22 cellular contexts compared by ENCODE assay signal in genomic region chrX:123190096-123190495, GRCh38. TPM values are rescaled to one million over a fixed set of nuclear protein-coding genes. Genes with fewer than 3 reads are reported as not detected.
DNase-seq lines count a peak whose midpoint lies in the region; ATAC-seq, FAIRE-seq and TF ChIP-seq lines count a peak whose summit lies in the region.
"Had no signal": no experiment of that assay in that cellular context is flagged by ENCODE, and none has a peak within 500 bp of the region (broad histone marks: within the 10 kb centered on the region; RNA-seq: fewer than 3 reads in every experiment).

No MANE protein-coding gene starts in this region.

- no peak overlapping the region for H3K4me2 ChIP-seq in H1 (ENCODE audit: insufficient read depth in 1 of 2, low read depth in 2 of 2, low read length in 2 of 2)
- H3K4me2 ChIP-seq: A549 had no signal

- TF ChIP-seq CTCF in WTC11 (IDR thresholded peaks at IDR 0.05) (no peak), H1 (IDR thresholded peaks at IDR 0.05; ENCODE audit: control extremely low read depth in 1 of 3, insufficient read depth in 1 of 3, low read depth in 1 of 3, low read length in 3 of 3) (no peak)

- no peak for TF ChIP-seq EP300 in H1 (IDR thresholded peaks at IDR 0.05; ENCODE audit: borderline replicate concordance in 1 of 2, low read depth in 2 of 2, low read length in 2 of 2)

- POLR2A ChIA-PET in WTC11 (lab: Charles Lee) (no interaction called here), H1 (lab: Charles Lee; ENCODE audit: partially characterized antibody) (interaction anchor here (0.6 kb wide), 1 partner anchor 381 kb away, joined by 3 read pairs; no protein-coding TSS in a partner anchor)

- WGBS in H1 (ENCODE audit: extremely low coverage in 1 of 2, insufficient coverage in 1 of 2, insufficient read length in 1 of 2, insufficient replicate concordance in 2 of 2, low coverage in 1 of 2, low lambda C conversion rate in 2 of 2, missing lambda C conversion rate in 1 of 2), 2 experiments = 28% methylated on average over 4 of the region's 6 CpGs; no CpG with 5 or more reads in 1 of the 2 experiments

- no peak overlapping the region for H2AFZ ChIP-seq in H1 (ENCODE audit: low read length)
- H2AFZ ChIP-seq: GM23248 had no signal

- H3K9me3 ChIP-seq in H1 (ENCODE audit: insufficient read depth in 2 of 2, low read depth in 1 of 2, low read length in 1 of 2) = no peaks in the 10 kb centered on the region
- H3K9me3 ChIP-seq: A549, BE2C, HAP-1 had no signal

- peaks cover 0 to 2% (median 0%) of the 10 kb centered on the region in 4 experiments; a peak in 1 of 7 replicates for H3K4me1 ChIP-seq in H1 (replicated peaks in 1 of 4; ENCODE audit: control insufficient read depth in 3 of 4, insufficient read depth in 4 of 4, low read length in 3 of 4)
- H3K4me1 ChIP-seq: A549, BE2C, HAP-1 had no signal

- H4K5ac ChIP-seq in H1 (ENCODE audit: insufficient read length, low read depth, low read length) = no peak overlapping the region

- H3K27me3 ChIP-seq in H1 (replicated peaks in 1 of 4; ENCODE audit: control insufficient read depth in 3 of 4, extremely low read depth in 1 of 4, insufficient read depth in 3 of 4, low read length in 3 of 4) = peaks cover 0 to 7% (median 5%) of the 10 kb centered on the region in 4 experiments; a peak in 3 of 7 replicates
- H3K27me3 ChIP-seq: BE2C had no signal

- no peaks in the 10 kb centered on the region for H3K9me3 Mint-ChIP-seq in WTC11
- no peaks in the 10 kb centered on the region for H3K9me3 Mint-ChIP-seq in activated naive CD4-positive, alpha-beta T cell treated with anti-CD3 and anti-CD28 coated beads, Interleukin-2, amount 50 U/mL, for 72 hours

- H3K14ac ChIP-seq in H1 (ENCODE audit: insufficient read length) = no peak overlapping the region

- no peak overlapping the region for H4K91ac ChIP-seq in H1 (replicated peaks; ENCODE audit: insufficient read length, low read length)

- no peaks in the 10 kb centered on the region for H3K79me2 ChIP-seq in H1 (ENCODE audit: control insufficient read depth in 1 of 2, insufficient read depth in 2 of 2, low read length in 2 of 2)

- no peak overlapping the region for H3K56ac ChIP-seq in H1 (replicated peaks; ENCODE audit: insufficient read length, low read depth, low read length)

- H3K27me3 Mint-ChIP-seq in WTC11 (ENCODE audit: low read depth) = peaks cover 34% of the 10 kb centered on the region

- H2AK5ac ChIP-seq in H1 (ENCODE audit: low read depth, low read length) = no peak overlapping the region

- H3K23me2 ChIP-seq in H1 (ENCODE audit: low read depth, low read length) = peaks cover under 1% of the 10 kb centered on the region; the same call in 1 of the 2 replicates

- CTCF ChIA-PET in WTC11 (lab: Charles Lee) (interaction anchor here (1.6 kb wide), 1 partner anchor 12 kb away, joined by 7 read pairs; no protein-coding TSS in a partner anchor), H1 (lab: Charles Lee; ENCODE audit: partially characterized antibody) (interaction anchor here (1.6 to 3.6 kb wide), 2 partner anchors 9 to 12 kb away, joined by 3 to 22 read pairs; no protein-coding TSS in a partner anchor)

- peaks cover 33% of the 10 kb centered on the region for H3K4me1 Mint-ChIP-seq in WTC11
- H3K4me1 Mint-ChIP-seq: CD4-positive, alpha-beta memory T cell had no signal

- no peak overlapping the region for H4K8ac ChIP-seq in H1 (ENCODE audit: extremely low read depth, insufficient read depth, low read length)

- DNase-seq in WTC11 (ENCODE audit: low spot score) (no peak), H1 (ENCODE audit: low read depth in 1 of 2, low spot score in 2 of 2) (no peak), left kidney (ENCODE audit: low read depth, low spot score) (peak; percentile 28)
- no peak for DNase-seq in activated naive CD4-positive, alpha-beta T cell treated with anti-CD3 and anti-CD28 coated beads, Interleukin-2, amount 50 U/mL, for 72 hours (ENCODE audit: low spot score in 2 of 2)
- DNase-seq: BE2C; CD4-positive, alpha-beta memory T cell; DMS153; DMS79 treated with DMSO at 0.1 percent for 48 hours; EL; GM23248 had no signal

- no peak overlapping the region for H3K9ac ChIP-seq in H1 (replicated peaks in 1 of 4; ENCODE audit: extremely low read depth in 1 of 4, low read depth in 3 of 4, low read length in 3 of 4)
- H3K9ac ChIP-seq: GM23248 had no signal

- no peaks in the 10 kb centered on the region for H4K20me1 ChIP-seq in H1 (replicated peaks in 1 of 2; ENCODE audit: control insufficient read depth in 1 of 2, insufficient read depth in 2 of 2, low read length in 2 of 2)

- peak; percentile 32 for FAIRE-seq in H1 (lab: Jason Lieb, UNC)
- FAIRE-seq: D721Med, G401.6, GM12891, GM19239, HepG2, HTR-8/SVneo had no signal

- no peak overlapping the region for H2BK15ac ChIP-seq in H1 (ENCODE audit: low read length)

- no peaks in the 10 kb centered on the region for H3K36me3 ChIP-seq in H1 (ENCODE audit: control insufficient read depth in 2 of 4, insufficient read depth in 4 of 4, low read length in 3 of 4)
- H3K36me3 ChIP-seq: BE2C, HAP-1 had no signal

- H2BK5ac ChIP-seq in H1 (ENCODE audit: low read depth, low read length) = no peak overlapping the region

- H3K4me3 ChIP-seq in H1 (ENCODE audit: extremely low read depth in 1 of 4, insufficient read depth in 2 of 4, low read depth in 3 of 4, low read length in 4 of 4) = no peak overlapping the region
- H3K4me3 ChIP-seq: A549, GM23248, HAP-1 had no signal

- H3K27ac Mint-ChIP-seq in WTC11 = no peak overlapping the region
- no peak overlapping the region for H3K27ac Mint-ChIP-seq in activated naive CD4-positive, alpha-beta T cell treated with anti-CD3 and anti-CD28 coated beads, Interleukin-2, amount 50 U/mL, for 72 hours
- H3K27ac Mint-ChIP-seq: CD4-positive, alpha-beta memory T cell had no signal

- no peak overlapping the region for H2BK120ac ChIP-seq in H1 (replicated peaks; ENCODE audit: low read depth, low read length)

- no peaks in the 10 kb centered on the region for H3K79me1 ChIP-seq in H1 (ENCODE audit: low read depth, low read length)

- no peak overlapping the region for H3K23ac ChIP-seq in H1 (ENCODE audit: insufficient read length)

- no peak overlapping the region for H2BK20ac ChIP-seq in H1 (ENCODE audit: low read length)

- no peak for TF ChIP-seq RAD21 in H1 (IDR thresholded peaks at IDR 0.05 in 1 of 2, conservative IDR thresholded peaks at IDR 0.05 in 1 of 2; ENCODE audit: low read depth in 2 of 2, low read length in 2 of 2)

- H3K36me3 Mint-ChIP-seq in WTC11 = no peaks in the 10 kb centered on the region
- H3K36me3 Mint-ChIP-seq in activated naive CD4-positive, alpha-beta T cell treated with anti-CD3 and anti-CD28 coated beads, Interleukin-2, amount 50 U/mL, for 72 hours = no peaks in the 10 kb centered on the region
- H3K36me3 Mint-ChIP-seq: CD4-positive, alpha-beta memory T cell had no signal

- TF ChIP-seq POLR2A in H1 (IDR thresholded peaks at IDR 0.05; ENCODE audit: control extremely low read depth in 1 of 2, low read depth in 2 of 2, low read length in 2 of 2) = no peak

- ATAC-seq in WTC11 (peak; percentile 76), GM19467 (IDR thresholded peaks at IDR 0.05; ENCODE audit: unreplicated experiment) (no peak), GM21717 (IDR thresholded peaks at IDR 0.05; ENCODE audit: unreplicated experiment) (no peak), HG02870 (IDR thresholded peaks at IDR 0.05; ENCODE audit: unreplicated experiment) (no peak)
- no peak for ATAC-seq in activated naive CD4-positive, alpha-beta T cell treated with anti-CD3 and anti-CD28 coated beads, Interleukin-2, amount 50 U/mL, for 72 hours
- ATAC-seq: A549, HepG2 had no signal

- no peak overlapping the region for H3K18ac ChIP-seq in H1 (ENCODE audit: extremely low read depth, low read length)

- H3K27ac ChIP-seq in H1 (ENCODE audit: low read depth, low read length) = no peak overlapping the region
- H3K27ac ChIP-seq: A549, C4-2B, GM23248 had no signal

- no peak overlapping the region for H3K4ac ChIP-seq in H1 (replicated peaks; ENCODE audit: insufficient read length, low read depth, low read length)

- H3K4me3 Mint-ChIP-seq in WTC11 = no peak overlapping the region
- H3K4me3 Mint-ChIP-seq: CD4-positive, alpha-beta memory T cell had no signal

- no peak overlapping the region for H2BK12ac ChIP-seq in H1 (ENCODE audit: low read depth, low read length)

TF ChIP-seq in WTC11, 78 proteins besides CTCF, POLR2A, EP300 and RAD21 (continues in another document):
- TF ChIP-seq, protein P1, sequence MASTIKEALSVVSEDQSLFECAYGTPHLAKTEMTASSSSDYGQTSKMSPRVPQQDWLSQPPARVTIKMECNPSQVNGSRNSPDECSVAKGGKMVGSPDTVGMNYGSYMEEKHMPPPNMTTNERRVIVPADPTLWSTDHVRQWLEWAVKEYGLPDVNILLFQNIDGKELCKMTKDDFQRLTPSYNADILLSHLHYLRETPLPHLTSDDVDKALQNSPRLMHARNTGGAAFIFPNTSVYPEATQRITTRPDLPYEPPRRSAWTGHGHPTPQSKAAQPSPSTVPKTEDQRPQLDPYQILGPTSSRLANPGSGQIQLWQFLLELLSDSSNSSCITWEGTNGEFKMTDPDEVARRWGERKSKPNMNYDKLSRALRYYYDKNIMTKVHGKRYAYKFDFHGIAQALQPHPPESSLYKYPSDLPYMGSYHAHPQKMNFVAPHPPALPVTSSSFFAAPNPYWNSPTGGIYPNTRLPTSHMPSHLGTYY (CRISPR knock-in tag; IDR thresholded peaks at IDR 0.05) = no peak
- TF ChIP-seq CBFB (CRISPR knock-in tag; IDR thresholded peaks at IDR 0.05; ENCODE audit: low read depth) = no peak

TF ChIP-seq in H1, 55 proteins besides CTCF, POLR2A, EP300 and RAD21 (continues in another document):
- TF ChIP-seq, protein P2, sequence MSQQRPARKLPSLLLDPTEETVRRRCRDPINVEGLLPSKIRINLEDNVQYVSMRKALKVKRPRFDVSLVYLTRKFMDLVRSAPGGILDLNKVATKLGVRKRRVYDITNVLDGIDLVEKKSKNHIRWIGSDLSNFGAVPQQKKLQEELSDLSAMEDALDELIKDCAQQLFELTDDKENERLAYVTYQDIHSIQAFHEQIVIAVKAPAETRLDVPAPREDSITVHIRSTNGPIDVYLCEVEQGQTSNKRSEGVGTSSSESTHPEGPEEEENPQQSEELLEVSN (IDR thresholded peaks at IDR 0.05) = no peak
- TF ChIP-seq CEBPB (IDR thresholded peaks at IDR 0.05; ENCODE audit: low read depth, low read length) (no peak), SAP30 (IDR thresholded peaks at IDR 0.05; ENCODE audit: insufficient read depth, insufficient replicate concordance, low read length) (no peak), CBX8 (IDR thresholded peaks at IDR 0.05; ENCODE audit: borderline replicate concordance, low read depth, low read length) (no peak)

RNA-seq across cellular contexts. Expression of gene GRIA3, which starts 6.0 kb away (rescaled TPM):
- total RNA-seq in WTC11 (2021) = 3.8 to 5.3 TPM (median 4.2 TPM) in 3 replicates
- 2.6 and 3.0 TPM in 2 replicates for total RNA-seq in H1 (2021; fragmentation: NEBNext Ultra II Directional; extraction: Animal tissue kit (Norgen Biotek cat#: 25700))
- 1.5 and 3.0 TPM in 2 replicates for polyA plus RNA-seq in H1 (2011; rRNA removed)
- 1.8 TPM for polyA plus RNA-seq in H1 (2011; cell fraction: cytosol; rRNA removed)
- 4.0 TPM for polyA plus RNA-seq in H1 (2011; cell fraction: nucleus; rRNA removed)
- polyA plus RNA-seq in H1 (2012, experiment 1 of 2) = 1.4 to 2.6 TPM (median 2.3 TPM) in 4 replicates
- 0.33 TPM for polyA plus RNA-seq in H1 (2012, experiment 2 of 2)
- 3.4 TPM for polyA plus RNA-seq in H1 (2013, experiment 1 of 2)
- polyA plus RNA-seq in H1 (2013, experiment 2 of 2) = 4.3 TPM
- polyA minus RNA-seq in H1 (2011; rRNA and poly(A)+ RNA removed) = 3.8 and 3.9 TPM in 2 replicates
- polyA minus RNA-seq in H1 (2011; cell fraction: cytosol; rRNA and poly(A)+ RNA removed) = 1.5 TPM
- polyA minus RNA-seq in H1 (2011; cell fraction: nucleus; rRNA and poly(A)+ RNA removed) = 12.8 TPM
- not detected for total RNA-seq in activated naive CD4-positive, alpha-beta T cell treated with anti-CD3 and anti-CD28 coated beads, Interleukin-2, amount 50 U/mL, for 72 hours
- total RNA-seq: CD4-positive, alpha-beta memory T cell; HepG2 had no signal
- polyA plus RNA-seq: A549; CD4-positive, alpha-beta memory T cell; HepG2 had no signal
